In the genomic region with DNA sequence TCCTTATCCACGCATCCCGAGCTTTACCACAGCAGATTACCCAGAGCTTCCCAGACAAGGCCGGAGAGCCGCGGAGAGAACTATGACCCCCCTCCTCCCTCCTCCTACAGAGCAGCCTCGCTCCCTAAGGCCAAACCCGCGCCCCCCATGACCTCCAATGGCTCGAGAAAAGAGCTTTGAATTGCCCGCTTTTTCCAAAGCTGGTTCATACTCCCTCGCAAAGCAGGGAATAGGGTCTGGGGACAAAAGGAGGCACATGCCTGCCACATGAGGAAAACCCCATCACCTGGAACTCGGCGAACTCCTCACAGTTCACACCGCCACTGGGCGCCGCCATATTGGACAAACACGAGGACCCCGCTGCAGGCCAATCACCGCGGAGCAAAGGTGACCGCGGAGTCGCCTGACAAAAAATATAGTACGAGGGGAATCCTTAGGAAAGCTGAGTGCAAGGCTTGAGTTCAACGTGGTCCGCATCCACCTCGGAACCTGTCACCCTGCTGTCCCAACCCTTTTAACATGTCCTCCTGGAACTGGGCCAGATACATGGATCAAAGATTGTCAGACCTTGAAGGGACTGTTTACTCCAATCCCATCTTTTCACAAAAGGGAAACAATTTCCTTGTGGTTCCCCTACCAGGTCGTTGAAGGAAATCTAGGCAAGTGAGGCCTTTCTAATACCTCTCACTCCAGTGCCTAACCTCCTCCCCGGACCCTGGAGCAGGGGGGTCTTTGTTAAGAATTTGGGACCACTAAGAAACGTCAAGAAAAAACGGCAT, we compare ENCODE assay signal across 1 cellular context.
TF ChIP-seq lines count a peak whose summit lies in the region.

MIX23 (minus strand) TSS at position 344 of the 779 bp plus-strand sequence; CDS start at position 337, 7 bp downstream.

TF ChIP-seq in WTC11, 78 proteins besides CTCF, POLR2A, EP300 and RAD21 (continued from another document and continues in another):
- TF ChIP-seq, protein P1, sequence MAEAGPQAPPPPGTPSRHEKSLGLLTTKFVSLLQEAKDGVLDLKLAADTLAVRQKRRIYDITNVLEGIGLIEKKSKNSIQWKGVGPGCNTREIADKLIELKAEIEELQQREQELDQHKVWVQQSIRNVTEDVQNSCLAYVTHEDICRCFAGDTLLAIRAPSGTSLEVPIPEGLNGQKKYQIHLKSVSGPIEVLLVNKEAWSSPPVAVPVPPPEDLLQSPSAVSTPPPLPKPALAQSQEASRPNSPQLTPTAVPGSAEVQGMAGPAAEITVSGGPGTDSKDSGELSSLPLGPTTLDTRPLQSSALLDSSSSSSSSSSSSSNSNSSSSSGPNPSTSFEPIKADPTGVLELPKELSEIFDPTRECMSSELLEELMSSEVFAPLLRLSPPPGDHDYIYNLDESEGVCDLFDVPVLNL (CRISPR knock-in tag; IDR thresholded peaks at IDR 0.05; ENCODE audit: borderline replicate concordance, low read depth) = 0 out of 2 replicates have a peak, but pooled peaks have one; percentile 49
- TF ChIP-seq FOXJ3 (CRISPR knock-in tag; IDR thresholded peaks at IDR 0.05; ENCODE audit: borderline replicate concordance) (no peak), ATF2 (CRISPR knock-in tag; IDR thresholded peaks at IDR 0.05; ENCODE audit: borderline replicate concordance, low read depth) (peak; percentile 49; the same call in 1 of the 2 replicates), OVOL2 (CRISPR knock-in tag; IDR thresholded peaks at IDR 0.05; ENCODE audit: borderline replicate concordance) (no peak), ATF1 (CRISPR knock-in tag; IDR thresholded peaks at IDR 0.05) (no peak), STAT6 (CRISPR knock-in tag; conservative IDR thresholded peaks at IDR 0.05; ENCODE audit: low read depth) (no peak), NR1H2 (CRISPR knock-in tag; IDR thresholded peaks at IDR 0.05) (no peak), FOXP4 (CRISPR knock-in tag; IDR thresholded peaks at IDR 0.05) (0 out of 2 replicates have a peak, but pooled peaks have one; percentile 17), HMGXB4 (CRISPR knock-in tag; IDR thresholded peaks at IDR 0.05) (no peak), RORB (CRISPR knock-in tag; IDR thresholded peaks at IDR 0.05) (no peak), ZNF423 (CRISPR knock-in tag; IDR thresholded peaks at IDR 0.05) (no peak), CDX4 (CRISPR knock-in tag; IDR thresholded peaks at IDR 0.05; ENCODE audit: borderline replicate concordance) (no peak), GABPB1 (CRISPR knock-in tag; IDR thresholded peaks at IDR 0.05) (no peak), ZBTB43 (CRISPR knock-in tag; IDR thresholded peaks at IDR 0.05) (0 out of 2 replicates have a peak, but pooled peaks have one; percentile 49), ZNF281 (CRISPR knock-in tag; IDR thresholded peaks at IDR 0.05) (no peak), ETV6 (CRISPR knock-in tag; IDR thresholded peaks at IDR 0.05) (peak; percentile 26; the same call in 1 of the 2 replicates), TEAD1 (CRISPR knock-in tag; IDR thresholded peaks at IDR 0.05) (peak; percentile 66; the same call in 1 of the 2 replicates)
- TF ChIP-seq, protein P2, sequence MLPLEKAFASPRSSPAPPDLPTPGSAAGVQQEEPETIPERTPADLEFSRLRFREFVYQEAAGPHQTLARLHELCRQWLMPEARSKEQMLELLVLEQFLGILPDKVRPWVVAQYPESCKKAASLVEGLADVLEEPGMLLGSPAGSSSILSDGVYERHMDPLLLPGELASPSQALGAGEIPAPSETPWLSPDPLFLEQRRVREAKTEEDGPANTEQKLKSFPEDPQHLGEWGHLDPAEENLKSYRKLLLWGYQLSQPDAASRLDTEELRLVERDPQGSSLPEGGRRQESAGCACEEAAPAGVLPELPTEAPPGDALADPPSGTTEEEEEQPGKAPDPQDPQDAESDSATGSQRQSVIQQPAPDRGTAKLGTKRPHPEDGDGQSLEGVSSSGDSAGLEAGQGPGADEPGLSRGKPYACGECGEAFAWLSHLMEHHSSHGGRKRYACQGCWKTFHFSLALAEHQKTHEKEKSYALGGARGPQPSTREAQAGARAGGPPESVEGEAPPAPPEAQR (CRISPR knock-in tag; IDR thresholded peaks at IDR 0.05) = no peak
- TF ChIP-seq, protein P3, sequence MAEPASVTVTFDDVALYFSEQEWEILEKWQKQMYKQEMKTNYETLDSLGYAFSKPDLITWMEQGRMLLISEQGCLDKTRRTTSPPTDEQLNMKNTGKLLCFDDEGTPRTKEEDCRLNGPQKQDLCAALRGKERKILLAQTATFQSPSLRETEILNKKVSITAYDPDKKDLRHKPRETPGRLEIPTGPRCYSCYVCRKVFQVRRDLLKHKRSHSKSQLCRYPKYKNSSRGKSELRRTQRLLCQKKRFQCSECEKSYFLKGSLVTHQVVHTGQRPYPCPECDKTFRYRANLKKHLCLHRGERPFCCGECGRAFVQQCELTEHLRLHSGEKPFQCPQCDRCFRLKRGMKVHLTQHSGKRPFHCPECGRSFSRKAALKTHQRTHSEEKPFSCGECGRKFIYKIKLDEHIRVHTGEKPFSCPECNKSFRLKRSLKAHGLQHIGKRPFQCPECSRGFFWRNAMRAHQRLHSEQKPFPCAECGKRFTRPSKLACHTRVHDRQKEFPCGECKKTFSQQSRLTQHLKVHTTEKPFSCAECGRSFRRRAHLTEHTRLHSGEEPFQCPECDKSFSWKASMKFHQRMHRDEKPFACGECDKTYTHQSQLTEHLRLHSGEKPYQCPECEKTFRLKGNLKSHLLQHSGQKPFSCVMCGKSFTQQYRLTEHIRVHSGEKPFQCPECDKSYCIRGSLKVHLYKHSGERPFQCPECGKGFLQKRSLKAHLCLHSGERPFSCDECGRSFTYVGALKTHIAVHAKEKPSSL (CRISPR knock-in tag; conservative IDR thresholded peaks at IDR 0.05) = no peak
- TF ChIP-seq, protein P4, sequence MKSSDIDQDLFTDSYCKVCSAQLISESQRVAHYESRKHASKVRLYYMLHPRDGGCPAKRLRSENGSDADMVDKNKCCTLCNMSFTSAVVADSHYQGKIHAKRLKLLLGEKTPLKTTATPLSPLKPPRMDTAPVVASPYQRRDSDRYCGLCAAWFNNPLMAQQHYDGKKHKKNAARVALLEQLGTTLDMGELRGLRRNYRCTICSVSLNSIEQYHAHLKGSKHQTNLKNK (CRISPR knock-in tag; IDR thresholded peaks at IDR 0.05) = no peak
- TF ChIP-seq, protein P5, sequence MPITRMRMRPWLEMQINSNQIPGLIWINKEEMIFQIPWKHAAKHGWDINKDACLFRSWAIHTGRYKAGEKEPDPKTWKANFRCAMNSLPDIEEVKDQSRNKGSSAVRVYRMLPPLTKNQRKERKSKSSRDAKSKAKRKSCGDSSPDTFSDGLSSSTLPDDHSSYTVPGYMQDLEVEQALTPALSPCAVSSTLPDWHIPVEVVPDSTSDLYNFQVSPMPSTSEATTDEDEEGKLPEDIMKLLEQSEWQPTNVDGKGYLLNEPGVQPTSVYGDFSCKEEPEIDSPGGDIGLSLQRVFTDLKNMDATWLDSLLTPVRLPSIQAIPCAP (CRISPR knock-in tag; IDR thresholded peaks at IDR 0.05) = no peak
- TF ChIP-seq, protein P6, sequence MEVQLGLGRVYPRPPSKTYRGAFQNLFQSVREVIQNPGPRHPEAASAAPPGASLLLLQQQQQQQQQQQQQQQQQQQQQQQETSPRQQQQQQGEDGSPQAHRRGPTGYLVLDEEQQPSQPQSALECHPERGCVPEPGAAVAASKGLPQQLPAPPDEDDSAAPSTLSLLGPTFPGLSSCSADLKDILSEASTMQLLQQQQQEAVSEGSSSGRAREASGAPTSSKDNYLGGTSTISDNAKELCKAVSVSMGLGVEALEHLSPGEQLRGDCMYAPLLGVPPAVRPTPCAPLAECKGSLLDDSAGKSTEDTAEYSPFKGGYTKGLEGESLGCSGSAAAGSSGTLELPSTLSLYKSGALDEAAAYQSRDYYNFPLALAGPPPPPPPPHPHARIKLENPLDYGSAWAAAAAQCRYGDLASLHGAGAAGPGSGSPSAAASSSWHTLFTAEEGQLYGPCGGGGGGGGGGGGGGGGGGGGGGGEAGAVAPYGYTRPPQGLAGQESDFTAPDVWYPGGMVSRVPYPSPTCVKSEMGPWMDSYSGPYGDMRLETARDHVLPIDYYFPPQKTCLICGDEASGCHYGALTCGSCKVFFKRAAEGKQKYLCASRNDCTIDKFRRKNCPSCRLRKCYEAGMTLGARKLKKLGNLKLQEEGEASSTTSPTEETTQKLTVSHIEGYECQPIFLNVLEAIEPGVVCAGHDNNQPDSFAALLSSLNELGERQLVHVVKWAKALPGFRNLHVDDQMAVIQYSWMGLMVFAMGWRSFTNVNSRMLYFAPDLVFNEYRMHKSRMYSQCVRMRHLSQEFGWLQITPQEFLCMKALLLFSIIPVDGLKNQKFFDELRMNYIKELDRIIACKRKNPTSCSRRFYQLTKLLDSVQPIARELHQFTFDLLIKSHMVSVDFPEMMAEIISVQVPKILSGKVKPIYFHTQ (CRISPR knock-in tag; IDR thresholded peaks at IDR 0.05) = no peak; the same call in 1 of the 2 replicates
